Comparison of ENCODE assay signal across 21 cellular contexts in the genomic region with DNA sequence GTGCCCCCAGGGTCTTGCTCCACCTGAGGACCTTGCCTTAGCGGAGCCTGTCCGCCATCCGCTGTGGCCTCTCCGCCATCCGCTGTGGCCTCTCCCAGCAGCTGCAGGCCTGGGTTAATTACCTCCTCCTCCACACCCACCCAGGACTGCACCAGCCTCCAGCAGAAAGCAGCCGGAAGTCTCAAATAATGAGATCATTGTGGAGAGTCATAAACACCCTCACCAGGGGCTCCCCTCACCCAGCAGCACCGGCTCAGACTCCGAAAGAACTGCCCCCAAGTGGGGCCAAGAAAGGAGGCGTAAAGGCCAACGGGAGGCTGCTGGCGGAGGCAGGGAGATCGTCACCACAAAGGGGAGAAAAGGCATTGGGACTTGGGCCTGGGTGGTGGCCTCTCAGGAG. TPM values are rescaled to one million over a fixed set of nuclear protein-coding genes. Genes with fewer than 3 reads are reported as not detected.
DNase-seq lines count a peak whose midpoint lies in the region; FAIRE-seq and TF ChIP-seq lines count a peak whose summit lies in the region.
"Had no signal": no experiment of that assay in that cellular context is flagged by ENCODE, and none has a peak within 500 bp of the region (broad histone marks: within the 10 kb centered on the region; RNA-seq: fewer than 3 reads in every experiment).

No MANE protein-coding gene starts in this region.

- WGBS in stomach, 5 donors = 74 to 90% (median 77%) methylated on average over 11 to 12 of the region's 12 CpGs

- TF ChIP-seq POLR2A in stomach (IDR thresholded peaks at IDR 0.05) = no peak

- H3K36me3 ChIP-seq in duodenal mucosa (ENCODE audit: control insufficient read depth in 1 of 2, insufficient read depth in 2 of 2, low read length in 2 of 2) = peaks cover 2 to 4% of the 10 kb centered on the region in 2 donors
- no peaks in the 10 kb centered on the region for H3K36me3 ChIP-seq in stomach
- H3K36me3 ChIP-seq: ascending aorta, BE2C had no signal

- peak overlapping the region; percentile 5 to 38 for H3K9ac ChIP-seq in duodenal mucosa (ENCODE audit: low read depth in 1 of 2, low read length in 2 of 2)

- H3K27me3 ChIP-seq in duodenal mucosa (ENCODE audit: control insufficient read depth in 1 of 2, insufficient read depth in 2 of 2, low read length in 2 of 2) = no peaks in the 10 kb centered on the region
- H3K27me3 ChIP-seq in stomach = no peaks in the 10 kb centered on the region
- H3K27me3 ChIP-seq: ascending aorta, BE2C had no signal

- H3K9me3 Mint-ChIP-seq in progenitor cell of endocrine pancreas (ENCODE audit: low read depth) = no peaks in the 10 kb centered on the region
- H3K9me3 Mint-ChIP-seq: activated CD4-positive, alpha-beta T cell treated with anti-CD3 and anti-CD28 coated beads, Interleukin-2, amount 10 ng/mL, durations not matched to agents 7 days and 5 days; activated naive CD4-positive, alpha-beta T cell treated with anti-CD3 and anti-CD28 coated beads for 36 hours; H9; immature natural killer cell; natural killer cell; stimulated activated naive B cell treated with anti-CD40 and anti-IgM and Interleukin-4, amounts not matched to agents 10 μg/mL and 1 μg/mL and 100 μg/mL, for 72 hours; type B pancreatic cell had no signal

- H3K9me3 ChIP-seq in duodenal mucosa (ENCODE audit: control insufficient read depth in 1 of 2, low read length in 2 of 2) = no peaks in the 10 kb centered on the region
- no peaks in the 10 kb centered on the region for H3K9me3 ChIP-seq in stomach
- H3K9me3 ChIP-seq: ascending aorta, BE2C had no signal

- peak; percentile 51 for DNase-seq in GM03348 (ENCODE audit: low spot score)
- DNase-seq in NCI-H526 (lab: John Stamatoyannopoulos, UW) = peak; percentile 49 to 62
- DNase-seq in progenitor cell of endocrine pancreas (ENCODE audit: low spot score, unreplicated experiment) = no peak
- no peak for DNase-seq in stomach
- DNase-seq in AG08396 (ENCODE audit: low spot score) = no peak
- no peak for DNase-seq in glomerular visceral epithelial cell (ENCODE audit: extremely low spot score)
- no peak for DNase-seq in GM19239 (ENCODE audit: insufficient read length, low spot score)
- DNase-seq: activated CD4-positive, alpha-beta T cell treated with anti-CD3 and anti-CD28 coated beads, Interleukin-2, amount 10 ng/mL, durations not matched to agents 7 days and 5 days; activated naive CD4-positive, alpha-beta T cell treated with anti-CD3 and anti-CD28 coated beads for 36 hours; BE2C; H9; immature natural killer cell; natural killer cell; stimulated activated CD4-positive, alpha-beta T cell treated with anti-CD3 and anti-CD28 coated beads, Interleukin-15, amount 100 ng/mL, for 24 hours; stimulated activated naive B cell treated with anti-CD40 and anti-IgM and Interleukin-4, amounts not matched to agents 10 μg/mL and 1 μg/mL and 100 μg/mL, for 72 hours had no signal

- H3K4me1 Mint-ChIP-seq in progenitor cell of endocrine pancreas (ENCODE audit: low read depth) = peaks cover 17% of the 10 kb centered on the region
- H3K4me1 Mint-ChIP-seq: activated CD4-positive, alpha-beta T cell treated with anti-CD3 and anti-CD28 coated beads, Interleukin-2, amount 10 ng/mL, durations not matched to agents 7 days and 5 days; immature natural killer cell; natural killer cell; stimulated activated naive B cell treated with anti-CD40 and anti-IgM and Interleukin-4, amounts not matched to agents 10 μg/mL and 1 μg/mL and 100 μg/mL, for 72 hours had no signal

- no peak for TF ChIP-seq EP300 in stomach (IDR thresholded peaks at IDR 0.05)

- H3K36me3 Mint-ChIP-seq in progenitor cell of endocrine pancreas (ENCODE audit: insufficient read depth) = no peaks in the 10 kb centered on the region
- H3K36me3 Mint-ChIP-seq: immature natural killer cell, natural killer cell, type B pancreatic cell had no signal

- TF ChIP-seq CTCF in progenitor cell of endocrine pancreas (IDR thresholded peaks at IDR 0.05; ENCODE audit: unreplicated experiment) (no peak), stomach (IDR thresholded peaks at IDR 0.05) (no peak)

- H3K27ac ChIP-seq in duodenal mucosa (ENCODE audit: low read depth, low read length) (peak overlapping the region; percentile 13), stomach (no peak overlapping the region)
- H3K27ac ChIP-seq: ascending aorta had no signal

- H3K27ac Mint-ChIP-seq in progenitor cell of endocrine pancreas = peak overlapping the region; percentile 74
- H3K27ac Mint-ChIP-seq: activated CD4-positive, alpha-beta T cell treated with anti-CD3 and anti-CD28 coated beads, Interleukin-2, amount 10 ng/mL, durations not matched to agents 7 days and 5 days; activated naive CD4-positive, alpha-beta T cell treated with anti-CD3 and anti-CD28 coated beads for 36 hours; immature natural killer cell; natural killer cell; stimulated activated naive B cell treated with anti-CD40 and anti-IgM and Interleukin-4, amounts not matched to agents 10 μg/mL and 1 μg/mL and 100 μg/mL, for 72 hours; type B pancreatic cell had no signal

- no peak for FAIRE-seq in GM19239 (lab: Jason Lieb, UNC)
- FAIRE-seq: TTC549 had no signal

- H3K27me3 Mint-ChIP-seq in progenitor cell of endocrine pancreas = peaks cover 7% of the 10 kb centered on the region
- H3K27me3 Mint-ChIP-seq: activated CD4-positive, alpha-beta T cell treated with anti-CD3 and anti-CD28 coated beads, Interleukin-2, amount 10 ng/mL, durations not matched to agents 7 days and 5 days; stimulated activated naive B cell treated with anti-CD40 and anti-IgM and Interleukin-4, amounts not matched to agents 10 μg/mL and 1 μg/mL and 100 μg/mL, for 72 hours; type B pancreatic cell had no signal

- intact Hi-C loops in stomach (cut with DNase I; ENCODE audit: low total_unique reads) = no loop called here

- no peak overlapping the region for H3K4me3 Mint-ChIP-seq in progenitor cell of endocrine pancreas (ENCODE audit: low read depth)
- H3K4me3 Mint-ChIP-seq: activated CD4-positive, alpha-beta T cell treated with anti-CD3 and anti-CD28 coated beads, Interleukin-2, amount 10 ng/mL, durations not matched to agents 7 days and 5 days; activated naive CD4-positive, alpha-beta T cell treated with anti-CD3 and anti-CD28 coated beads for 36 hours; H9; immature natural killer cell; natural killer cell; stimulated activated naive B cell treated with anti-CD40 and anti-IgM and Interleukin-4, amounts not matched to agents 10 μg/mL and 1 μg/mL and 100 μg/mL, for 72 hours; type B pancreatic cell had no signal

- H3K4me3 ChIP-seq in duodenal mucosa (ENCODE audit: low read depth in 1 of 2, low read length in 2 of 2) = no peak overlapping the region
- no peak overlapping the region for H3K4me3 ChIP-seq in stomach
- H3K4me3 ChIP-seq: ascending aorta, lung had no signal

- H3K4me1 ChIP-seq in duodenal mucosa (ENCODE audit: control insufficient read depth in 1 of 2, insufficient read depth in 2 of 2, low read length in 2 of 2) = peaks cover 38% of the 10 kb centered on the region in 2 donors
- peaks cover 0 to 35% (median 17%) of the 10 kb centered on the region in 4 donors for H3K4me1 ChIP-seq in stomach

RNA-seq across cellular contexts. Expression of gene GPR153, which starts 10.7 kb away (rescaled TPM):
- total RNA-seq in progenitor cell of endocrine pancreas (6.3 and 6.5 TPM in 2 replicates), stomach (10 to 100 TPM in 1 of 5 donors, 1 to 10 TPM in 4; 1.8 to 63.1 (median 3.6) TPM)
- polyA plus RNA-seq in stomach = 1 to 10 TPM; 2.2 to 3.1 (median 2.6) TPM

RNA-seq across cellular contexts. Expression of gene HES3, which starts 27.6 kb away (rescaled TPM):
- total RNA-seq in progenitor cell of endocrine pancreas (not detected in 2 replicates), stomach (not detected)
- polyA plus RNA-seq in stomach = not detected
- total RNA-seq: activated CD4-positive, alpha-beta T cell treated with anti-CD3 and anti-CD28 coated beads, Interleukin-2, amount 10 ng/mL, durations not matched to agents 7 days and 5 days; activated naive CD4-positive, alpha-beta T cell treated with anti-CD3 and anti-CD28 coated beads for 36 hours; ascending aorta; lung; natural killer cell had no signal
- polyA plus RNA-seq: esophagus, immature natural killer cell, lung had no signal

RNA-seq across cellular contexts. Expression of gene ICMT, which starts 35.8 kb away (rescaled TPM):
- total RNA-seq in progenitor cell of endocrine pancreas (56.6 and 59.4 TPM in 2 replicates), stomach (10 to 100 TPM; 16.3 to 67.9 (median 35.2) TPM)
- polyA plus RNA-seq in stomach = 10 to 100 TPM in 2 of 3 donors, 1 to 10 TPM in 1; 9.9 to 15.9 (median 14.6) TPM

Comparison
In these comparisons a context has a peak if more than half of its experiments do, and no peak if none do; other contexts are left out.
1. DNase-seq: peak in GM03348 (single experiment) and NCI-H526 (2 of 2); none in progenitor cell of endocrine pancreas (single experiment), stomach (single experiment), AG08396 (single experiment), glomerular visceral epithelial cell (single experiment) and GM19239 (single experiment).